Comparison of ENCODE assay signal across 1 cellular context in genomic region chr9:108333406-108334031, GRCh38.
TF ChIP-seq lines count a peak whose summit lies in the region.

No MANE protein-coding gene starts in this region.

TF ChIP-seq in HepG2, 621 proteins besides CTCF, POLR2A, EP300 and RAD21 (continued from another document):
- TF ChIP-seq TFE3 (CRISPR knock-in tag; IDR thresholded peaks at IDR 0.05) = peak; percentile 68; the same call in 1 of the 2 replicates
- no peak for TF ChIP-seq ATF7-NPFF (CRISPR knock-in tag; IDR thresholded peaks at IDR 0.05; ENCODE audit: low read depth)
- TF ChIP-seq ZNF878 (CRISPR knock-in tag; IDR thresholded peaks at IDR 0.05) = 0 out of 2 replicates have a peak, but pooled peaks have one; percentile 36
- 0 out of 2 replicates have a peak, but pooled peaks have one; percentile 23 for TF ChIP-seq ZNF292 (CRISPR knock-in tag; IDR thresholded peaks at IDR 0.05; ENCODE audit: borderline replicate concordance, low read depth)
- peak; percentile 20; the same call in 1 of the 2 replicates for TF ChIP-seq AHDC1 (CRISPR knock-in tag; IDR thresholded peaks at IDR 0.05; ENCODE audit: borderline replicate concordance)
- no peak for TF ChIP-seq MNT (IDR thresholded peaks at IDR 0.05)
- no peak for TF ChIP-seq ARNT (IDR thresholded peaks at IDR 0.05)
- peak; percentile 43; the same call in 1 of the 2 replicates for TF ChIP-seq KAT2B (IDR thresholded peaks at IDR 0.05; ENCODE audit: borderline replicate concordance, low read depth, low read length)
- TF ChIP-seq GATA4 (IDR thresholded peaks at IDR 0.05; ENCODE audit: borderline replicate concordance, low read depth) = no peak
- TF ChIP-seq PITX1 (CRISPR knock-in tag; IDR thresholded peaks at IDR 0.05) = 0 out of 2 replicates have a peak, but pooled peaks have one; percentile 15
- peak; percentile 56; the same call in 1 of the 2 replicates for TF ChIP-seq HNF4A (CRISPR knock-in tag; IDR thresholded peaks at IDR 0.05)
- TF ChIP-seq ZNF567 (CRISPR knock-in tag; IDR thresholded peaks at IDR 0.05; ENCODE audit: borderline replicate concordance) = no peak
- no peak for TF ChIP-seq ARHGAP35 (CRISPR knock-in tag; IDR thresholded peaks at IDR 0.05; ENCODE audit: borderline replicate concordance)
- TF ChIP-seq ZNF772 (CRISPR knock-in tag; IDR thresholded peaks at IDR 0.05) = no peak
- TF ChIP-seq FOXA3 (CRISPR knock-in tag; IDR thresholded peaks at IDR 0.05) = peak; percentile 20; the same call in 1 of the 2 replicates
- TF ChIP-seq MIXL1 (CRISPR knock-in tag; IDR thresholded peaks at IDR 0.05) = peak; percentile 72; the same call in 1 of the 2 replicates
- peak; percentile 32; the same call in 1 of the 2 replicates for TF ChIP-seq GATAD2A (CRISPR knock-in tag; IDR thresholded peaks at IDR 0.05)
- no peak for TF ChIP-seq FOXP1 (IDR thresholded peaks at IDR 0.05)
- peak; percentile 15; the same call in 1 of the 2 replicates for TF ChIP-seq FOXP1 (CRISPR knock-in tag; IDR thresholded peaks at IDR 0.05)
- TF ChIP-seq HOXA7 (CRISPR knock-in tag; IDR thresholded peaks at IDR 0.05) = no peak
- no peak for TF ChIP-seq ZNF446 (CRISPR knock-in tag; IDR thresholded peaks at IDR 0.05)
- no peak for TF ChIP-seq FUBP1 (CRISPR knock-in tag; IDR thresholded peaks at IDR 0.05; ENCODE audit: borderline replicate concordance)
- 0 out of 2 replicates have a peak, but pooled peaks have one; percentile 29 for TF ChIP-seq PPARG (CRISPR knock-in tag; conservative IDR thresholded peaks at IDR 0.05)
- TF ChIP-seq NR2F6 (IDR thresholded peaks at IDR 0.05) = peak; percentile 36; the same call in 1 of the 2 replicates
- no peak for TF ChIP-seq NR2F6 (CRISPR knock-in tag; IDR thresholded peaks at IDR 0.05)
- 0 out of 2 replicates have a peak, but pooled peaks have one; percentile 25 for TF ChIP-seq ZNF792 (CRISPR knock-in tag; IDR thresholded peaks at IDR 0.05)
- TF ChIP-seq TCF7 (IDR thresholded peaks at IDR 0.05; ENCODE audit: low read depth) = 0 out of 2 replicates have a peak, but pooled peaks have one; percentile 15
- TF ChIP-seq NFKB2 (CRISPR knock-in tag; IDR thresholded peaks at IDR 0.05; ENCODE audit: borderline replicate concordance) = no peak
- no peak for TF ChIP-seq HMG20A (CRISPR knock-in tag; IDR thresholded peaks at IDR 0.05; ENCODE audit: borderline replicate concordance)
- TF ChIP-seq ZNF414 (CRISPR knock-in tag; IDR thresholded peaks at IDR 0.05) = no peak
- TF ChIP-seq PAXIP1 (CRISPR knock-in tag; conservative IDR thresholded peaks at IDR 0.05) = peak; percentile 76
- no peak for TF ChIP-seq MEIS2 (CRISPR knock-in tag; IDR thresholded peaks at IDR 0.05)
- 0 out of 2 replicates have a peak, but pooled peaks have one; percentile 17 for TF ChIP-seq MAX (IDR thresholded peaks at IDR 0.05)
- TF ChIP-seq MXD3 (CRISPR knock-in tag; IDR thresholded peaks at IDR 0.05) = no peak
